1 cellular context compared by ENCODE assay signal in genomic region chr2:27728081-27728858, GRCh38.
TF ChIP-seq lines count a peak whose summit lies in the region.

No MANE protein-coding gene starts in this region.

TF ChIP-seq in SK-N-SH treated with all-trans-retinoic acid at 6 μM for 48 hours, 23 proteins besides CTCF, POLR2A, EP300 and RAD21 (continued from another document):
- TF ChIP-seq, protein P1, sequence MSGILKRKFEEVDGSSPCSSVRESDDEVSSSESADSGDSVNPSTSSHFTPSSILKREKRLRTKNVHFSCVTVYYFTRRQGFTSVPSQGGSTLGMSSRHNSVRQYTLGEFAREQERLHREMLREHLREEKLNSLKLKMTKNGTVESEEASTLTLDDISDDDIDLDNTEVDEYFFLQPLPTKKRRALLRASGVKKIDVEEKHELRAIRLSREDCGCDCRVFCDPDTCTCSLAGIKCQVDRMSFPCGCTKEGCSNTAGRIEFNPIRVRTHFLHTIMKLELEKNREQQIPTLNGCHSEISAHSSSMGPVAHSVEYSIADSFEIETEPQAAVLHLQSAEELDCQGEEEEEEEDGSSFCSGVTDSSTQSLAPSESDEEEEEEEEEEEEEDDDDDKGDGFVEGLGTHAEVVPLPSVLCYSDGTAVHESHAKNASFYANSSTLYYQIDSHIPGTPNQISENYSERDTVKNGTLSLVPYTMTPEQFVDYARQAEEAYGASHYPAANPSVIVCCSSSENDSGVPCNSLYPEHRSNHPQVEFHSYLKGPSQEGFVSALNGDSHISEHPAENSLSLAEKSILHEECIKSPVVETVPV (CRISPR knock-in tag; IDR thresholded peaks at IDR 0.05): no peak
- TF ChIP-seq ZFP3 (CRISPR knock-in tag; IDR thresholded peaks at IDR 0.05): no peak
- no peak for TF ChIP-seq OSR1 (CRISPR knock-in tag; IDR thresholded peaks at IDR 0.05)
TF ChIP-seq in SK-N-SH treated with all-trans-retinoic acid at 6 μM for 48 hours: peak in this region for 0.
